In genomic region chr11:134971381-134971780, GRCh38 we compare ENCODE assay signal across 22 cellular contexts.
DNase-seq lines count a peak whose midpoint lies in the region; ATAC-seq, FAIRE-seq and TF ChIP-seq lines count a peak whose summit lies in the region.
"Had no signal": no experiment of that assay in that cellular context is flagged by ENCODE, and none has a peak within 500 bp of the region (broad histone marks: within the 10 kb centered on the region; RNA-seq: fewer than 3 reads in every experiment).

No MANE protein-coding gene starts in this region.

- no peak overlapping the region for H3K9ac ChIP-seq in HepG2 (ENCODE audit: insufficient read depth, low read depth, low read length)
- H3K9ac ChIP-seq: BLaER1 treated with 17β-estradiol and CSF1 and Interleukin-3, amounts not matched to agents 10 nM and 100 nM had no signal

- H3K4me3 Mint-ChIP-seq in osteocyte (ENCODE audit: unreplicated experiment): no peak overlapping the region
- H3K4me3 Mint-ChIP-seq: B cell; CD4-positive, alpha-beta T cell; CD8-positive, alpha-beta T cell had no signal

- intact Hi-C loops in HepG2 (cut with micrococcal nuclease; ENCODE audit: unreplicated experiment) (no loop called here), right lobe of liver (cut with DNase I) (no loop called here), esophagus muscularis mucosa (cut with DNase I) (no loop called here)

- TF ChIP-seq POLR2A in HepG2 (IDR thresholded peaks at IDR 0.05; ENCODE audit: insufficient read depth in 1 of 2, low read depth in 2 of 2, low read length in 2 of 2) (no peak), right lobe of liver (IDR thresholded peaks at IDR 0.05) (no peak), esophagus muscularis mucosa (IDR thresholded peaks at IDR 0.05; ENCODE audit: low read depth) (no peak)

- BruUV-seq in HepG2 (replicated peaks; lab: Mats Ljungman, UMichigan): no TSS peak

- 19% methylated on average over 8 of the region's 8 CpGs for WGBS in HepG2 (ENCODE audit: low lambda C conversion rate)
- WGBS in right lobe of liver (ENCODE audit: insufficient coverage, low coverage, low lambda C conversion rate, missing lambda C conversion rate): 66% methylated on average over 8 of the region's 8 CpGs
- WGBS in esophagus muscularis mucosa: 81% methylated on average over 5 of the region's 8 CpGs

- no peak overlapping the region for H2AFZ ChIP-seq in HepG2 (ENCODE audit: low read length)

- H3K36me3 ChIP-seq in HepG2 (replicated peaks in 1 of 2; ENCODE audit: control insufficient read depth in 1 of 2, insufficient read depth in 2 of 2, low read length in 2 of 2) (no peaks in the 10 kb centered on the region), right lobe of liver (no peaks in the 10 kb centered on the region), esophagus muscularis mucosa (no peaks in the 10 kb centered on the region)
- H3K36me3 ChIP-seq: BLaER1 treated with 17β-estradiol and CSF1 and Interleukin-3, amounts not matched to agents 10 nM and 100 nM had no signal

- no peak overlapping the region for H3K27ac ChIP-seq in HepG2 (ENCODE audit: extremely low read length, insufficient read depth, low read length)
- H3K27ac ChIP-seq in right lobe of liver: no peak overlapping the region
- no peak overlapping the region for H3K27ac ChIP-seq in esophagus muscularis mucosa (replicated peaks in 1 of 4)
- H3K27ac ChIP-seq: 22Rv1; A549; BLaER1 treated with 17β-estradiol and CSF1 and Interleukin-3, amounts not matched to agents 10 nM and 100 nM; C4-2B had no signal

- no peaks in the 10 kb centered on the region for H3K79me2 ChIP-seq in HepG2 (ENCODE audit: insufficient read depth, low read length)

- H3K36me3 Mint-ChIP-seq in osteocyte (ENCODE audit: unreplicated experiment): no peaks in the 10 kb centered on the region
- H3K36me3 Mint-ChIP-seq: CD8-positive, alpha-beta T cell had no signal

- CTCF ChIA-PET in HepG2 (lab: Yijun Ruan, JAX; ENCODE audit: low intra/inter-chr PET ratio, low total read pairs): no interaction called here

- H3K9me3 ChIP-seq in HepG2 (ENCODE audit: low read length) (no peaks in the 10 kb centered on the region), right lobe of liver (no peaks in the 10 kb centered on the region), esophagus muscularis mucosa (no peaks in the 10 kb centered on the region)
- H3K9me3 ChIP-seq: A549; BLaER1 treated with 17β-estradiol and CSF1 and Interleukin-3, amounts not matched to agents 10 nM and 100 nM; Caco-2 had no signal

- H3K27me3 Mint-ChIP-seq in osteocyte (ENCODE audit: unreplicated experiment): peaks cover 36% of the 10 kb centered on the region
- H3K27me3 Mint-ChIP-seq: B cell had no signal

- POLR2A ChIA-PET in HepG2 (lab: Yijun Ruan, JAX): no interaction called here

- H3K4me1 Mint-ChIP-seq in osteocyte (ENCODE audit: unreplicated experiment): no peaks in the 10 kb centered on the region
- H3K4me1 Mint-ChIP-seq: B cell had no signal

- DNase-seq in HepG2 (ENCODE audit: low spot score): no peak
- no peak for DNase-seq in right lobe of liver
- DNase-seq in esophagus muscularis mucosa (ENCODE audit: extremely low spot score): peak; percentile 53
- DNase-seq in osteocyte (ENCODE audit: extremely low spot score, unreplicated experiment): peak; percentile 53
- no peak for DNase-seq in LoVo (ENCODE audit: low spot score)
- DNase-seq in activated CD4-positive, alpha-beta T cell treated with anti-CD3 and anti-CD28 coated beads, Interleukin-2, amount 50 U/mL, for 1 hour: no peak
- DNase-seq: AML-193; Caco-2; Calu3; CD4-positive, alpha-beta T cell; CD8-positive, alpha-beta T cell; DMS79 treated with DMSO at 0.1 percent for 48 hours; GF-D8 had no signal

- no peak overlapping the region for H3K4me2 ChIP-seq in HepG2 (ENCODE audit: low read depth, low read length)
- H3K4me2 ChIP-seq: A549; BLaER1 treated with 17β-estradiol and CSF1 and Interleukin-3, amounts not matched to agents 10 nM and 100 nM had no signal

- H3K4me1 ChIP-seq in HepG2 (ENCODE audit: insufficient read depth, low read length) (no peaks in the 10 kb centered on the region), right lobe of liver (no peaks in the 10 kb centered on the region), esophagus muscularis mucosa (no peaks in the 10 kb centered on the region)
- H3K4me1 ChIP-seq: A549; BLaER1 treated with 17β-estradiol and CSF1 and Interleukin-3, amounts not matched to agents 10 nM and 100 nM; Caco-2 had no signal

- H3K9me3 Mint-ChIP-seq in osteocyte (ENCODE audit: unreplicated experiment): no peaks in the 10 kb centered on the region
- H3K9me3 Mint-ChIP-seq: CD4-positive, alpha-beta T cell; CD8-positive, alpha-beta T cell had no signal

- H3K27ac Mint-ChIP-seq in osteocyte (ENCODE audit: unreplicated experiment): no peak overlapping the region
- H3K27ac Mint-ChIP-seq: B cell; CD4-positive, alpha-beta T cell; CD8-positive, alpha-beta T cell had no signal

- no peak for ATAC-seq in HepG2
- no peak for ATAC-seq in right lobe of liver
- ATAC-seq: A549; CD8-positive, alpha-beta T cell had no signal

- H4K20me1 ChIP-seq in HepG2 (ENCODE audit: insufficient read depth, low read length): no peaks in the 10 kb centered on the region
- H4K20me1 ChIP-seq: BLaER1 treated with 17β-estradiol and CSF1 and Interleukin-3, amounts not matched to agents 10 nM and 100 nM had no signal

- H3K4me3 ChIP-seq in HepG2 (replicated peaks in 1 of 3; ENCODE audit: insufficient read depth in 1 of 3, low read depth in 2 of 3, low read length in 3 of 3) (no peak overlapping the region), right lobe of liver (no peak overlapping the region), esophagus muscularis mucosa (no peak overlapping the region)
- H3K4me3 ChIP-seq: A549; BLaER1 treated with 17β-estradiol and CSF1 and Interleukin-3, amounts not matched to agents 10 nM and 100 nM had no signal

- TF ChIP-seq CTCF in HepG2 (CRISPR knock-in tag; IDR thresholded peaks at IDR 0.05) (no peak), right lobe of liver (IDR thresholded peaks at IDR 0.05) (no peak), esophagus muscularis mucosa (IDR thresholded peaks at IDR 0.05) (no peak), osteocyte (IDR thresholded peaks at IDR 0.05) (no peak)

- no peak for TF ChIP-seq EP300 in HepG2 (IDR thresholded peaks at IDR 0.05; ENCODE audit: low read depth in 2 of 2, low read length in 2 of 2)
- TF ChIP-seq EP300 in HepG2 (CRISPR knock-in tag; IDR thresholded peaks at IDR 0.05; ENCODE audit: borderline replicate concordance): no peak
- no peak for TF ChIP-seq EP300 in esophagus muscularis mucosa (IDR thresholded peaks at IDR 0.05)

- FAIRE-seq in HepG2 (lab: Jason Lieb, UNC): no peak
- FAIRE-seq: A549, D721Med, G401.6, GM12891, GM19239 had no signal

- TF ChIP-seq RAD21 in HepG2 (CRISPR knock-in tag; IDR thresholded peaks at IDR 0.05): no peak

- peaks cover 0 to 5% of the 10 kb centered on the region in 2 experiments; a peak in 3 of 5 replicates for H3K27me3 ChIP-seq in HepG2 (ENCODE audit: control insufficient read depth in 1 of 2, insufficient read depth in 2 of 2, low read length in 2 of 2)
- no peaks in the 10 kb centered on the region for H3K27me3 ChIP-seq in right lobe of liver
- H3K27me3 ChIP-seq in esophagus muscularis mucosa: peaks cover 0 to 25% (median 0%) of the 10 kb centered on the region in 4 donors
- H3K27me3 ChIP-seq: BLaER1 treated with 17β-estradiol and CSF1 and Interleukin-3, amounts not matched to agents 10 nM and 100 nM had no signal

- in situ Hi-C loops in HepG2 (cut with HindIII; ENCODE audit: extremely low pct_ligation_motif_present, low pct_unique_long_range_greater_than_20kb): no loop called here

TF ChIP-seq in HepG2, 621 proteins besides CTCF, POLR2A, EP300 and RAD21:
- peak; percentile 29; the same call in 1 of the 2 replicates for TF ChIP-seq MNT (IDR thresholded peaks at IDR 0.05)
- TF ChIP-seq ARNT (IDR thresholded peaks at IDR 0.05): no peak
- no peak for TF ChIP-seq KLF6 (CRISPR knock-in tag; IDR thresholded peaks at IDR 0.05)
- no peak for TF ChIP-seq ZNF3 (CRISPR knock-in tag; IDR thresholded peaks at IDR 0.05)
- TF ChIP-seq REPIN1 (CRISPR knock-in tag; IDR thresholded peaks at IDR 0.05; ENCODE audit: borderline replicate concordance, low read depth): no peak

Comparison
In these comparisons a context has a peak if more than half of its experiments do, and no peak if none do; other contexts are left out.
1. DNase-seq: peak in esophagus muscularis mucosa (single experiment) and osteocyte (single experiment); none in HepG2 (single experiment), right lobe of liver (0 of 3), LoVo (single experiment) and activated CD4-positive, alpha-beta T cell treated with anti-CD3 and anti-CD28 coated beads, Interleukin-2, amount 50 U/mL, for 1 hour (single experiment).